27 cellular contexts compared by ENCODE assay signal in genomic region chr2:127565261-127566138, GRCh38. TPM values are rescaled to one million over a fixed set of nuclear protein-coding genes. Genes with fewer than 3 reads are reported as not detected.
"Had no signal": no experiment of that assay in that cellular context is flagged by ENCODE, and none has a peak within 500 bp of the region (broad histone marks: within the 10 kb centered on the region; RNA-seq: fewer than 3 reads in every experiment).

No MANE protein-coding gene starts in this region.

- H3K9me3 ChIP-seq: colonic mucosa, lower lobe of right lung, neutrophil, pancreas, psoas muscle, SJSA1, testis, transverse colon, uterus had no signal

- H3K27me3 Mint-ChIP-seq: activated naive CD4-positive, alpha-beta T cell treated with anti-CD3 and anti-CD28 coated beads, Interleukin-2, amount 50 U/mL, for 24 hours; activated naive CD8-positive, alpha-beta T cell treated with anti-CD3 and anti-CD28 coated beads, Interleukin-2, amount 50 U/mL, for 24 hours had no signal

- H3K4me3 ChIP-seq: colonic mucosa, dorsolateral prefrontal cortex, lower lobe of right lung, pancreas, psoas muscle, SJSA1, testis, transverse colon, uterus had no signal

- H3K27ac Mint-ChIP-seq: activated CD4-positive, alpha-beta memory T cell treated with anti-CD3 and anti-CD28 coated beads, Interleukin-2, amount 10 ng/mL, durations not matched to agents 7 days and 5 days; activated CD4-positive, alpha-beta T cell treated with anti-CD3 and anti-CD28 coated beads, Interleukin-2, amount 10 ng/mL, durations not matched to agents 7 days and 5 days; activated naive CD4-positive, alpha-beta T cell treated with anti-CD3 and anti-CD28 coated beads, Interleukin-2, amount 50 U/mL, for 24 hours; activated naive CD8-positive, alpha-beta T cell treated with anti-CD3 and anti-CD28 coated beads, Interleukin-2, amount 50 U/mL, for 24 hours; effector memory CD8-positive, alpha-beta T cell; nephron had no signal

- H3K36me3 Mint-ChIP-seq: activated naive CD4-positive, alpha-beta T cell treated with anti-CD3 and anti-CD28 coated beads, Interleukin-2, amount 50 U/mL, for 24 hours had no signal

- H3K27me3 ChIP-seq: colonic mucosa, neutrophil, pancreas, SJSA1, testis, transverse colon, uterus had no signal

- H3K9me3 Mint-ChIP-seq: activated CD4-positive, alpha-beta memory T cell treated with anti-CD3 and anti-CD28 coated beads, Interleukin-2, amount 10 ng/mL, durations not matched to agents 7 days and 5 days; activated naive CD4-positive, alpha-beta T cell treated with anti-CD3 and anti-CD28 coated beads, Interleukin-2, amount 50 U/mL, for 24 hours; activated naive CD8-positive, alpha-beta T cell treated with anti-CD3 and anti-CD28 coated beads, Interleukin-2, amount 50 U/mL, for 24 hours; effector memory CD8-positive, alpha-beta T cell had no signal

- H3K36me3 ChIP-seq: colonic mucosa, lower lobe of right lung, neutrophil, pancreas, SJSA1, uterus had no signal

- H3K27ac ChIP-seq: colonic mucosa, dorsolateral prefrontal cortex, lower lobe of right lung, neutrophil, pancreas, psoas muscle, SJSA1, testis, transverse colon, uterus had no signal

- H3K4me3 Mint-ChIP-seq: activated CD4-positive, alpha-beta memory T cell treated with anti-CD3 and anti-CD28 coated beads, Interleukin-2, amount 10 ng/mL, durations not matched to agents 7 days and 5 days; activated CD4-positive, alpha-beta T cell treated with anti-CD3 and anti-CD28 coated beads, Interleukin-2, amount 10 ng/mL, durations not matched to agents 7 days and 5 days; activated naive CD4-positive, alpha-beta T cell treated with anti-CD3 and anti-CD28 coated beads, Interleukin-2, amount 50 U/mL, for 24 hours; activated naive CD8-positive, alpha-beta T cell treated with anti-CD3 and anti-CD28 coated beads, Interleukin-2, amount 50 U/mL, for 24 hours; effector memory CD8-positive, alpha-beta T cell; nephron had no signal

- ATAC-seq: activated naive CD8-positive, alpha-beta T cell treated with anti-CD3 and anti-CD28 coated beads, Interleukin-2, amount 50 U/mL, for 24 hours; effector memory CD8-positive, alpha-beta T cell; left lobe of liver; lower lobe of right lung; pancreas; psoas muscle had no signal

- DNase-seq: activated CD4-positive, alpha-beta memory T cell treated with anti-CD3 and anti-CD28 coated beads, Interleukin-2, amount 10 ng/mL, durations not matched to agents 7 days and 5 days; activated CD4-positive, alpha-beta T cell treated with anti-CD3 and anti-CD28 coated beads, Interleukin-2, amount 10 ng/mL, durations not matched to agents 7 days and 5 days; activated CD4-positive, CD25-positive, alpha-beta regulatory T cell treated with anti-CD3 and anti-CD28 coated beads, Interleukin-2, amount 50 U/mL, for 72 hours; activated naive CD8-positive, alpha-beta T cell treated with anti-CD3 and anti-CD28 coated beads, Interleukin-2, amount 50 U/mL, for 24 hours; amygdala; colonic mucosa; effector memory CD8-positive, alpha-beta T cell; foreskin fibroblast; hypothalamus; kidney glomerular epithelial cell; lower lobe of right lung; mesenchymal stem cell; pancreas; psoas muscle; stimulated activated naive CD4-positive, alpha-beta T cell treated with Interleukin-2 at 50 U/mL for 16 hours; T-helper 2 cell; testis; transverse colon; uterus had no signal

- H3K4me1 ChIP-seq: colonic mucosa, lower lobe of right lung, pancreas had no signal

RNA-seq across cellular contexts. Expression of gene MYO7B, which starts 30.0 kb away (rescaled TPM):
- total RNA-seq: bronchial epithelial cell, endothelial cell of umbilical vein had no signal
